In the genomic region with DNA sequence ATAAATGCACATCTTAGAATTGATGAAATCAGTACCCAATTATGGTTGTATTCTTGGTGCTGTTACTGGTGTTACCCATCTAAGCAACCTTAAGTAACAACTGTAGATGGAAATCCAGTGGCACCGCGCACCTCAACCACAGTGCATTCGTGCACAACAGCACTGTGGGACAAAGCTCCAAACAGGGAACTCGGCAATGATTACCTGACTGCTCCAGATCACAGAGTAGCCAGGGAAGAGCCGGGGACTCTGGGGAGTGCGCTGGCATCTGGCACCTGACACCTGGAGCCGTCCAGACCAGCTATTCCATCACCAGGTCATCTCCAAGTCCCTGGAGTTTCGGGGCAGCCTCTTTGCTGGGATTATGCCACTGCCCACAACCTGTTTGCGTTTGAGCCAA, we compare ENCODE assay signal across 22 cellular contexts.
DNase-seq lines count a peak whose midpoint lies in the region; ATAC-seq and TF ChIP-seq lines count a peak whose summit lies in the region.
"Had no signal": no experiment of that assay in that cellular context is flagged by ENCODE, and none has a peak within 500 bp of the region (broad histone marks: within the 10 kb centered on the region; RNA-seq: fewer than 3 reads in every experiment).

No MANE protein-coding gene starts in this region.

- CTCF ChIA-PET in SK-N-SH (lab: Yijun Ruan, JAX) = interaction anchor here (0.9 to 3.1 kb wide), 6 partner anchors 8 to 166 kb away, joined by 3 to 24 read pairs (median 4); no protein-coding TSS in a partner anchor

- DNase-seq in SK-N-SH (no peak), coronary artery (ENCODE audit: low spot score) (peak; percentile 70), osteoblast (ENCODE audit: insufficient read length, low spot score, missing footprints) (no peak), putamen (ENCODE audit: low spot score) (no peak)
- DNase-seq: activated CD4-positive, alpha-beta T cell treated with anti-CD3 and anti-CD28 coated beads for 48 hours; activated naive CD4-positive, alpha-beta T cell treated with anti-CD3 and anti-CD28 coated beads for 36 hours; amniotic stem cell; caudate nucleus; CD4-positive, alpha-beta T cell; dorsolateral prefrontal cortex; midbrain; NCI-H1105; NCI-H2029; stimulated activated CD4-positive, alpha-beta T cell treated with anti-CD3 and anti-CD28 coated beads, Interleukin-4, amount 100 ng/mL, for 1 hour; stimulated activated naive B cell treated with anti-CD40 and anti-IgM and Interleukin-4, amounts not matched to agents 10 μg/mL and 1 μg/mL and 100 μg/mL, for 72 hours; upper lobe of left lung had no signal

- no peaks in the 10 kb centered on the region for H3K9me2 ChIP-seq in SK-N-SH

- no peak overlapping the region for H3K9ac ChIP-seq in SK-N-SH
- H3K9ac ChIP-seq in stomach smooth muscle (ENCODE audit: low read length in 2 of 2) = no peak overlapping the region

- TF ChIP-seq CTCF in SK-N-SH (IDR thresholded peaks at IDR 0.05) (no peak), coronary artery (IDR thresholded peaks at IDR 0.05) (no peak), osteoblast (IDR thresholded peaks at IDR 0.05; ENCODE audit: extremely low read depth, low read depth, low read length) (no peak)

- ATAC-seq in SK-N-SH treated with all-trans-retinoic acid at 6 μM for 48 hours (no peak), GM21367 (IDR thresholded peaks at IDR 0.05; ENCODE audit: unreplicated experiment) (no peak), HG02588 (IDR thresholded peaks at IDR 0.05; ENCODE audit: unreplicated experiment) (no peak)
- ATAC-seq: stimulated activated naive B cell treated with anti-CD40 and anti-IgM and Interleukin-4, amounts not matched to agents 10 μg/mL and 1 μg/mL and 100 μg/mL, for 72 hours had no signal

- POLR2A ChIA-PET in SK-N-SH (lab: Yijun Ruan, JAX) = no interaction called here

- H3K9me3 ChIP-seq in SK-N-SH (no peaks in the 10 kb centered on the region), osteoblast (ENCODE audit: low read depth, low read length) (no peaks in the 10 kb centered on the region), stomach smooth muscle (ENCODE audit: control insufficient read depth in 2 of 2, low read length in 2 of 2) (no peaks in the 10 kb centered on the region)
- H3K9me3 ChIP-seq: upper lobe of left lung had no signal

- H3K4me1 ChIP-seq in SK-N-SH (ENCODE audit: control insufficient read depth in 1 of 2, insufficient read depth in 2 of 2, low read depth in 1 of 2, low read length in 1 of 2) (peaks cover 20 to 32% of the 10 kb centered on the region in 2 experiments), osteoblast (ENCODE audit: insufficient read depth, low read length) (peaks cover 42% of the 10 kb centered on the region), stomach smooth muscle (ENCODE audit: control insufficient read depth, insufficient read depth, low read length) (peaks cover 60% of the 10 kb centered on the region)

- H3K4me2 ChIP-seq in SK-N-SH (no peak overlapping the region), osteoblast (ENCODE audit: insufficient read depth, low read length) (no peak overlapping the region)

- H3K27me3 ChIP-seq in SK-N-SH (ENCODE audit: insufficient read depth) (no peaks in the 10 kb centered on the region), osteoblast (ENCODE audit: insufficient read depth, low read length) (no peaks in the 10 kb centered on the region), stomach smooth muscle (ENCODE audit: control insufficient read depth in 1 of 2, insufficient read depth in 2 of 2, low read length in 2 of 2) (no peaks in the 10 kb centered on the region)
- H3K27me3 ChIP-seq: dorsolateral prefrontal cortex, upper lobe of left lung had no signal

- H2AFZ ChIP-seq in SK-N-SH (ENCODE audit: low read depth) (no peak overlapping the region), osteoblast (ENCODE audit: low read length) (no peak overlapping the region)

- no peaks in the 10 kb centered on the region for H4K20me1 ChIP-seq in SK-N-SH (ENCODE audit: insufficient read depth)
- H4K20me1 ChIP-seq in osteoblast (ENCODE audit: insufficient read depth, low read length) = peaks cover 4% of the 10 kb centered on the region

- H3K36me3 ChIP-seq in SK-N-SH (replicated peaks in 1 of 2; ENCODE audit: control insufficient read depth in 1 of 2, insufficient read depth in 2 of 2, low read length in 1 of 2) = no peaks in the 10 kb centered on the region
- peaks cover 45% of the 10 kb centered on the region for H3K36me3 ChIP-seq in osteoblast (ENCODE audit: insufficient read depth, low read length)
- peaks cover 4 to 11% of the 10 kb centered on the region in 2 donors for H3K36me3 ChIP-seq in stomach smooth muscle (ENCODE audit: control insufficient read depth in 2 of 2, insufficient read depth in 2 of 2, low read length in 2 of 2)

- 84% methylated on average over 7 of the region's 9 CpGs for WGBS in SK-N-SH (ENCODE audit: low lambda C conversion rate)

- H3F3A ChIP-seq in SK-N-SH (replicated peaks; ENCODE audit: insufficient read depth) = peaks cover 20% of the 10 kb centered on the region

- H3K4me3 ChIP-seq in SK-N-SH (ENCODE audit: low read depth in 2 of 2, low read length in 1 of 2) (no peak overlapping the region), coronary artery (no peak overlapping the region), osteoblast (ENCODE audit: insufficient read depth, low read length) (no peak overlapping the region), stomach smooth muscle (ENCODE audit: low read length in 2 of 2) (no peak overlapping the region)
- H3K4me3 ChIP-seq: dorsolateral prefrontal cortex, upper lobe of left lung had no signal

- no peak for TF ChIP-seq EP300 in SK-N-SH (IDR thresholded peaks at IDR 0.05; ENCODE audit: borderline replicate concordance in 1 of 2, low read depth in 1 of 2, low read length in 1 of 2)

- TF ChIP-seq RAD21 in SK-N-SH (IDR thresholded peaks at IDR 0.05; ENCODE audit: low read length) = no peak

- peak overlapping the region; percentile 14 to 69; a peak in 3 of 4 replicates for H3K27ac ChIP-seq in SK-N-SH (ENCODE audit: low read depth in 2 of 2, low read length in 1 of 2)
- H3K27ac ChIP-seq in coronary artery = peak overlapping the region; percentile 94 to 96
- peak overlapping the region; percentile 17 for H3K27ac ChIP-seq in osteoblast (ENCODE audit: low read depth, low read length)
- peak overlapping the region; percentile 71 for H3K27ac ChIP-seq in stomach smooth muscle (ENCODE audit: low read length)
- H3K27ac ChIP-seq: 22Rv1, RWPE1 had no signal

- peaks cover 61% of the 10 kb centered on the region for H3K79me2 ChIP-seq in SK-N-SH (ENCODE audit: insufficient read depth)
- H3K79me2 ChIP-seq in osteoblast (ENCODE audit: insufficient read depth, low read length) = peaks cover 47% of the 10 kb centered on the region

TF ChIP-seq in SK-N-SH, 30 proteins besides CTCF, POLR2A, EP300 and RAD21 (continues in another document):
- TF ChIP-seq GATA2 (CRISPR knock-in tag; IDR thresholded peaks at IDR 0.05) (no peak), FOXM1 (IDR thresholded peaks at IDR 0.05; ENCODE audit: low read depth) (no peak), SMC3 (IDR thresholded peaks at IDR 0.05; ENCODE audit: low read depth, low read length) (no peak), EZH2phosphoT487 (IDR thresholded peaks at IDR 0.05; ENCODE audit: borderline replicate concordance, low read depth) (no peak), RXRA (IDR thresholded peaks at IDR 0.05; ENCODE audit: borderline replicate concordance, low read depth) (no peak), ELF1 (IDR thresholded peaks at IDR 0.05) (no peak), JUND (IDR thresholded peaks at IDR 0.05) (no peak), FOSL2 (IDR thresholded peaks at IDR 0.05; ENCODE audit: borderline replicate concordance, low read depth) (no peak), POLR2AphosphoS5 (IDR thresholded peaks at IDR 0.05; ENCODE audit: low read depth, low read length) (no peak)
- TF ChIP-seq, protein P1, sequence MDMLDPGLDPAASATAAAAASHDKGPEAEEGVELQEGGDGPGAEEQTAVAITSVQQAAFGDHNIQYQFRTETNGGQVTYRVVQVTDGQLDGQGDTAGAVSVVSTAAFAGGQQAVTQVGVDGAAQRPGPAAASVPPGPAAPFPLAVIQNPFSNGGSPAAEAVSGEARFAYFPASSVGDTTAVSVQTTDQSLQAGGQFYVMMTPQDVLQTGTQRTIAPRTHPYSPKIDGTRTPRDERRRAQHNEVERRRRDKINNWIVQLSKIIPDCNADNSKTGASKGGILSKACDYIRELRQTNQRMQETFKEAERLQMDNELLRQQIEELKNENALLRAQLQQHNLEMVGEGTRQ (IDR thresholded peaks at IDR 0.05; ENCODE audit: borderline replicate concordance, low read depth, low read length) = no peak
- TF ChIP-seq, protein P2, sequence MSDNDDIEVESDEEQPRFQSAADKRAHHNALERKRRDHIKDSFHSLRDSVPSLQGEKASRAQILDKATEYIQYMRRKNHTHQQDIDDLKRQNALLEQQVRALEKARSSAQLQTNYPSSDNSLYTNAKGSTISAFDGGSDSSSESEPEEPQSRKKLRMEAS (IDR thresholded peaks at IDR 0.05; ENCODE audit: low read depth) = no peak

TF ChIP-seq in SK-N-SH treated with all-trans-retinoic acid at 6 μM for 48 hours, 23 proteins besides CTCF, POLR2A, EP300 and RAD21 (continues in another document):
- TF ChIP-seq, protein P3, sequence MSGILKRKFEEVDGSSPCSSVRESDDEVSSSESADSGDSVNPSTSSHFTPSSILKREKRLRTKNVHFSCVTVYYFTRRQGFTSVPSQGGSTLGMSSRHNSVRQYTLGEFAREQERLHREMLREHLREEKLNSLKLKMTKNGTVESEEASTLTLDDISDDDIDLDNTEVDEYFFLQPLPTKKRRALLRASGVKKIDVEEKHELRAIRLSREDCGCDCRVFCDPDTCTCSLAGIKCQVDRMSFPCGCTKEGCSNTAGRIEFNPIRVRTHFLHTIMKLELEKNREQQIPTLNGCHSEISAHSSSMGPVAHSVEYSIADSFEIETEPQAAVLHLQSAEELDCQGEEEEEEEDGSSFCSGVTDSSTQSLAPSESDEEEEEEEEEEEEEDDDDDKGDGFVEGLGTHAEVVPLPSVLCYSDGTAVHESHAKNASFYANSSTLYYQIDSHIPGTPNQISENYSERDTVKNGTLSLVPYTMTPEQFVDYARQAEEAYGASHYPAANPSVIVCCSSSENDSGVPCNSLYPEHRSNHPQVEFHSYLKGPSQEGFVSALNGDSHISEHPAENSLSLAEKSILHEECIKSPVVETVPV (CRISPR knock-in tag; IDR thresholded peaks at IDR 0.05) = no peak
- TF ChIP-seq ZFP30 (CRISPR knock-in tag; IDR thresholded peaks at IDR 0.05) = no peak
- no peak for TF ChIP-seq ZC3H10 (CRISPR knock-in tag; IDR thresholded peaks at IDR 0.05)
- TF ChIP-seq ARNTL (CRISPR knock-in tag; IDR thresholded peaks at IDR 0.05; ENCODE audit: borderline replicate concordance, low read depth) = no peak
- no peak for TF ChIP-seq ZNF8 (CRISPR knock-in tag; IDR thresholded peaks at IDR 0.05)
- TF ChIP-seq RARB (CRISPR knock-in tag; IDR thresholded peaks at IDR 0.05) = no peak
- no peak for TF ChIP-seq TOX (CRISPR knock-in tag; IDR thresholded peaks at IDR 0.05; ENCODE audit: borderline replicate concordance)
- TF ChIP-seq SNAI2 (CRISPR knock-in tag; IDR thresholded peaks at IDR 0.05) = no peak
- TF ChIP-seq ZFP3 (CRISPR knock-in tag; IDR thresholded peaks at IDR 0.05) = no peak

Comparison
In these comparisons a context has a peak if more than half of its experiments do, and no peak if none do; other contexts are left out.
1. H3K27ac ChIP-seq: peak in every context shown above with its lines; median percentile 95 in coronary artery; 71 in stomach smooth muscle; 42 in SK-N-SH; 17 in osteoblast.